ENCODE assay signal across 10 cellular contexts in genomic region chr5:41433552-41434181, GRCh38.
DNase-seq lines count a peak whose midpoint lies in the region; ATAC-seq and TF ChIP-seq lines count a peak whose summit lies in the region.
"Had no signal": no experiment of that assay in that cellular context is flagged by ENCODE, and none has a peak within 500 bp of the region (broad histone marks: within the 10 kb centered on the region; RNA-seq: fewer than 3 reads in every experiment).

No MANE protein-coding gene starts in this region.

- H3K4me2 ChIP-seq in OCI-LY3 (ENCODE audit: low read length): no peak overlapping the region
- no peak overlapping the region for H3K4me2 ChIP-seq in fibroblast of lung (ENCODE audit: extremely low read depth, insufficient read depth, low read length)

- H3K27me3 ChIP-seq in OCI-LY3 (ENCODE audit: low read depth, low read length) (no peaks in the 10 kb centered on the region), fibroblast of lung (ENCODE audit: control insufficient read depth, insufficient read depth, low read length) (no peaks in the 10 kb centered on the region), esophagus squamous epithelium (no peaks in the 10 kb centered on the region), vagina (no peaks in the 10 kb centered on the region)

- H3K36me3 ChIP-seq in OCI-LY3 (replicated peaks; ENCODE audit: low read depth, low read length): no peaks in the 10 kb centered on the region
- no peaks in the 10 kb centered on the region for H3K36me3 ChIP-seq in fibroblast of lung (ENCODE audit: control insufficient read depth, insufficient read depth, low read length)
- no peaks in the 10 kb centered on the region for H3K36me3 ChIP-seq in esophagus squamous epithelium
- no peaks in the 10 kb centered on the region for H3K36me3 ChIP-seq in vagina

- H3K79me2 ChIP-seq in OCI-LY3 (ENCODE audit: low read length): no peaks in the 10 kb centered on the region
- H3K79me2 ChIP-seq in fibroblast of lung (ENCODE audit: control insufficient read depth, insufficient read depth, low read length): no peaks in the 10 kb centered on the region

- DNase-seq in GM12864 (ENCODE audit: low read depth) (no peak), fibroblast of lung (ENCODE audit: low read depth in 2 of 2) (no peak), esophagus squamous epithelium (lab: John Stamatoyannopoulos, UW) (no peak), NCI-H1092 treated with DMSO at 0.1 percent for 48 hours (lab: John Stamatoyannopoulos, UW) (no peak), vagina (ENCODE audit: extremely low spot score in 2 of 2) (no peak)
- DNase-seq: COR-L47, NCI-H2029 treated with DMSO at 0.1 percent for 48 hours had no signal

- peak; percentile 90 for TF ChIP-seq CTCF in 22Rv1 (IDR thresholded peaks at IDR 0.05)
- TF ChIP-seq CTCF in GM12864 (IDR thresholded peaks at IDR 0.05; ENCODE audit: low read depth, low read length, missing control alignments): peak; percentile 61
- TF ChIP-seq CTCF in OCI-LY3 (IDR thresholded peaks at IDR 0.05; ENCODE audit: low read depth, low read length): peak; percentile 42
- TF ChIP-seq CTCF in fibroblast of lung (conservative IDR thresholded peaks at IDR 0.05 in 1 of 2, IDR thresholded peaks at IDR 0.05 in 1 of 2; ENCODE audit: low read depth in 1 of 2, low read length in 2 of 2): peak; percentile 23 to 54
- peak in 1 of 6 experiments; percentile 14 for TF ChIP-seq CTCF in esophagus squamous epithelium (IDR thresholded peaks at IDR 0.05)
- no peak for TF ChIP-seq CTCF in vagina (IDR thresholded peaks at IDR 0.05)

- 46 to 62% methylated on average over 4 of the region's 4 CpGs for WGBS in esophagus squamous epithelium, 2 donors

- H3K9ac ChIP-seq in OCI-LY3 (ENCODE audit: low read length): no peak overlapping the region
- H3K9ac ChIP-seq in fibroblast of lung (ENCODE audit: insufficient read depth, low read length): no peak overlapping the region

- H3K4me1 ChIP-seq in OCI-LY3 (ENCODE audit: low read length) (no peaks in the 10 kb centered on the region), fibroblast of lung (ENCODE audit: control insufficient read depth, extremely low read depth, insufficient read depth, low read length) (no peaks in the 10 kb centered on the region), esophagus squamous epithelium (no peaks in the 10 kb centered on the region), vagina (no peaks in the 10 kb centered on the region)

- H4K20me1 ChIP-seq in OCI-LY3 (ENCODE audit: insufficient read depth, low read length) (no peaks in the 10 kb centered on the region), fibroblast of lung (ENCODE audit: control insufficient read depth, extremely low read depth, insufficient read depth, low read length) (no peaks in the 10 kb centered on the region)

- TF ChIP-seq POLR2A in esophagus squamous epithelium (IDR thresholded peaks at IDR 0.05) (no peak), vagina (IDR thresholded peaks at IDR 0.05) (no peak)

- intact Hi-C loops in esophagus squamous epithelium (cut with DNase I): no loop called here
- intact Hi-C loops in vagina (cut with DNase I): no loop called here

- H3K9me3 ChIP-seq in OCI-LY3 (ENCODE audit: insufficient read depth, low read length) (no peaks in the 10 kb centered on the region), fibroblast of lung (ENCODE audit: control insufficient read depth, insufficient read depth, low read depth, low read length) (no peaks in the 10 kb centered on the region), esophagus squamous epithelium (no peaks in the 10 kb centered on the region), vagina (no peaks in the 10 kb centered on the region)

- H3K27ac ChIP-seq in 22Rv1 (peak overlapping the region; percentile 59; the same call in 1 of the 2 replicates), OCI-LY3 (ENCODE audit: low read length) (no peak overlapping the region), fibroblast of lung (ENCODE audit: insufficient read depth, low read length) (no peak overlapping the region), esophagus squamous epithelium (no peak overlapping the region), vagina (no peak overlapping the region)

- no peak for ATAC-seq in HG02759 (IDR thresholded peaks at IDR 0.05; ENCODE audit: unreplicated experiment)

- no peak overlapping the region for H3K4me3 ChIP-seq in GM12864 (ENCODE audit: low read depth, low read length)
- no peak overlapping the region for H3K4me3 ChIP-seq in OCI-LY3 (ENCODE audit: low read length)
- H3K4me3 ChIP-seq in fibroblast of lung (replicated peaks in 1 of 4; ENCODE audit: control extremely low read depth in 1 of 4, insufficient read depth in 1 of 4, low read depth in 3 of 4, low read length in 4 of 4): no peak overlapping the region
- no peak overlapping the region for H3K4me3 ChIP-seq in esophagus squamous epithelium
- H3K4me3 ChIP-seq in vagina: no peak overlapping the region

- H2AFZ ChIP-seq in OCI-LY3 (ENCODE audit: low read depth, low read length): no peak overlapping the region
- no peak overlapping the region for H2AFZ ChIP-seq in fibroblast of lung (ENCODE audit: low read length)

Comparison
In these comparisons a context has a peak if more than half of its experiments do, and no peak if none do; other contexts are left out.
1. CTCF ChIP-seq: peak in 22Rv1 (single experiment), GM12864 (single experiment), OCI-LY3 (single experiment) and fibroblast of lung (2 of 2); none in vagina (0 of 3).